Comparison of ENCODE assay signal across 18 cellular contexts in genomic region chr2:62550466-62550865, GRCh38. TPM values are rescaled to one million over a fixed set of nuclear protein-coding genes. Genes with fewer than 3 reads are reported as not detected.
"Had no signal": no experiment of that assay in that cellular context is flagged by ENCODE, and none has a peak within 500 bp of the region (broad histone marks: within the 10 kb centered on the region; RNA-seq: fewer than 3 reads in every experiment).

No MANE protein-coding gene starts in this region.

- H3K4me1 ChIP-seq: upper lobe of right lung had no signal

- DNase-seq: activated CD4-positive, alpha-beta T cell treated with anti-CD3 and anti-CD28 coated beads, Interleukin-2, amount 50 U/mL, for 4 hours; activated gamma-delta T cell treated with Interleukin-2 at 50 U/mL for 16 hours; activated T-cell treated with anti-CD3 and anti-CD28 coated beads for 4 hours; amniotic stem cell; dorsolateral prefrontal cortex; foreskin melanocyte; immature natural killer cell; left ventricle myocardium superior; nephron progenitor cell; nucleus accumbens; posterior cingulate gyrus; stimulated activated naive B cell treated with anti-CD40 and anti-IgM and Interleukin-4, amounts not matched to agents 10 μg/mL and 1 μg/mL and 100 μg/mL, for 72 hours; upper lobe of right lung had no signal

- H3K27ac ChIP-seq: dorsolateral prefrontal cortex, thoracic aorta, upper lobe of right lung had no signal

- H3K27ac Mint-ChIP-seq: activated naive CD4-positive, alpha-beta T cell treated with anti-CD3 and anti-CD28 coated beads, Interleukin-2, amount 50 U/mL, for 72 hours; activated T-helper 1 cell treated with anti-CD3 and anti-CD28 coated beads, Interleukin-12 subunit alpha, Interleukin-12 subunit beta, Interleukin-2, Interleukin-4 antibody, amounts not matched to agents 30 ng/mL and 10 ng/mL and 1 ng/mL, durations not matched to agents 14 hours and 24 hours and 36 hours; immature natural killer cell; nephron progenitor cell; stimulated activated naive B cell treated with anti-CD40 and anti-IgM and Interleukin-4, amounts not matched to agents 10 μg/mL and 1 μg/mL and 100 μg/mL, for 72 hours; T-helper 2 cell treated with Interferon-gamma antibody and Interleukin-4, amounts not matched to agents 5 μg/mL and 100 μg/mL, for 36 hours had no signal

- FAIRE-seq: TTC549 had no signal

- H3K36me3 Mint-ChIP-seq: activated naive CD4-positive, alpha-beta T cell treated with anti-CD3 and anti-CD28 coated beads, Interleukin-2, amount 50 U/mL, for 72 hours; immature natural killer cell; stimulated activated naive B cell treated with anti-CD40 and anti-IgM and Interleukin-4, amounts not matched to agents 10 μg/mL and 1 μg/mL and 100 μg/mL, for 72 hours had no signal

- H3K27me3 ChIP-seq: upper lobe of right lung had no signal

- H3K9me3 Mint-ChIP-seq: activated naive CD4-positive, alpha-beta T cell treated with anti-CD3 and anti-CD28 coated beads, Interleukin-2, amount 50 U/mL, for 72 hours; activated T-helper 1 cell treated with anti-CD3 and anti-CD28 coated beads, Interleukin-12 subunit alpha, Interleukin-12 subunit beta, Interleukin-2, Interleukin-4 antibody, amounts not matched to agents 30 ng/mL and 10 ng/mL and 1 ng/mL, durations not matched to agents 14 hours and 24 hours and 36 hours; immature natural killer cell; nephron progenitor cell; stimulated activated naive B cell treated with anti-CD40 and anti-IgM and Interleukin-4, amounts not matched to agents 10 μg/mL and 1 μg/mL and 100 μg/mL, for 72 hours; T-helper 2 cell treated with Interferon-gamma antibody and Interleukin-4, amounts not matched to agents 5 μg/mL and 100 μg/mL, for 36 hours had no signal

- ATAC-seq: activated naive CD4-positive, alpha-beta T cell treated with anti-CD3 and anti-CD28 coated beads, Interleukin-2, amount 50 U/mL, for 72 hours; left ventricle myocardium superior; stimulated activated naive B cell treated with anti-CD40 and anti-IgM and Interleukin-4, amounts not matched to agents 10 μg/mL and 1 μg/mL and 100 μg/mL, for 72 hours; upper lobe of right lung had no signal

- H3K4me3 ChIP-seq: dorsolateral prefrontal cortex, thoracic aorta, upper lobe of right lung had no signal

- H3K9me3 ChIP-seq: thoracic aorta, upper lobe of right lung had no signal

- H3K4me1 Mint-ChIP-seq: immature natural killer cell; nephron progenitor cell; stimulated activated naive B cell treated with anti-CD40 and anti-IgM and Interleukin-4, amounts not matched to agents 10 μg/mL and 1 μg/mL and 100 μg/mL, for 72 hours had no signal

- H3K36me3 ChIP-seq: thoracic aorta, upper lobe of right lung had no signal

- H3K4me3 Mint-ChIP-seq: activated T-helper 1 cell treated with anti-CD3 and anti-CD28 coated beads, Interleukin-12 subunit alpha, Interleukin-12 subunit beta, Interleukin-2, Interleukin-4 antibody, amounts not matched to agents 30 ng/mL and 10 ng/mL and 1 ng/mL, durations not matched to agents 14 hours and 24 hours and 36 hours; immature natural killer cell; nephron progenitor cell; stimulated activated naive B cell treated with anti-CD40 and anti-IgM and Interleukin-4, amounts not matched to agents 10 μg/mL and 1 μg/mL and 100 μg/mL, for 72 hours; T-helper 2 cell treated with Interferon-gamma antibody and Interleukin-4, amounts not matched to agents 5 μg/mL and 100 μg/mL, for 36 hours had no signal

RNA-seq across cellular contexts. Expression of gene TMEM17, which starts 44.5 kb away (rescaled TPM):
- total RNA-seq: activated naive CD4-positive, alpha-beta T cell treated with anti-CD3 and anti-CD28 coated beads, Interleukin-2, amount 50 U/mL, for 72 hours had no signal
